16 cellular contexts compared by ENCODE assay signal in genomic region chr4:176587920-176588319, GRCh38.
DNase-seq lines count a peak whose midpoint lies in the region; ATAC-seq and TF ChIP-seq lines count a peak whose summit lies in the region.
"Had no signal": no experiment of that assay in that cellular context is flagged by ENCODE, and none has a peak within 500 bp of the region (broad histone marks: within the 10 kb centered on the region; RNA-seq: fewer than 3 reads in every experiment).

No MANE protein-coding gene starts in this region.

- no peaks in the 10 kb centered on the region for H3K9me3 ChIP-seq in mammary epithelial cell (replicated peaks; ENCODE audit: insufficient read depth, low read length)

- ATAC-seq in GM21619 (IDR thresholded peaks at IDR 0.05; ENCODE audit: unreplicated experiment): no peak
- ATAC-seq: stimulated activated naive CD8-positive, alpha-beta T cell treated with anti-CD3 and anti-CD28 coated beads, Interleukin-15, Interleukin-2, amounts not matched to agents 100 U/mL and 50 U/mL, for 24 hours had no signal

- H4K20me1 ChIP-seq in mammary epithelial cell (ENCODE audit: insufficient read depth, low read length): no peaks in the 10 kb centered on the region

- H3K36me3 ChIP-seq in BJ (ENCODE audit: control insufficient read depth, insufficient read depth, low read length) (no peaks in the 10 kb centered on the region), mammary epithelial cell (ENCODE audit: insufficient read depth, low read length) (no peaks in the 10 kb centered on the region)

- in situ Hi-C loops in mammary epithelial cell (cut with MboI; ENCODE audit: low sequenced_read_pairs in 2 of 2): no loop called here

- TF ChIP-seq CTCF in BJ (IDR thresholded peaks at IDR 0.05; ENCODE audit: insufficient read depth, low read depth, low read length) (no peak), mammary epithelial cell (conservative IDR thresholded peaks at IDR 0.05 in 1 of 2, IDR thresholded peaks at IDR 0.05 in 1 of 2; ENCODE audit: extremely low read depth in 1 of 2, insufficient read depth in 1 of 2, low read depth in 1 of 2, low read length in 2 of 2) (no peak)

- H2AFZ ChIP-seq in mammary epithelial cell (ENCODE audit: low read depth, low read length): no peak overlapping the region
- H2AFZ ChIP-seq: parathyroid adenoma had no signal

- POLR2A ChIA-PET in BJ (lab: Charles Lee): no interaction called here

- WGBS in mammary epithelial cell (ENCODE audit: low coverage, missing lambda C conversion rate): 68% methylated on average over 2 of the region's 2 CpGs

- H3K27me3 ChIP-seq in BJ (ENCODE audit: control insufficient read depth, insufficient read depth, low read length) (no peaks in the 10 kb centered on the region), mammary epithelial cell (ENCODE audit: insufficient read depth, low read length) (peaks cover 2% of the 10 kb centered on the region)

- no peak overlapping the region for H3K9ac ChIP-seq in mammary epithelial cell (ENCODE audit: insufficient read depth, low read length)
- H3K9ac ChIP-seq: parathyroid adenoma had no signal

- dilution Hi-C loops in mammary epithelial cell (cut with HindIII; ENCODE audit: low sequenced_read_pairs): no loop called here

- DNase-seq in BJ (ENCODE audit: low read depth): peak; percentile 65
- peak; percentile 93 for DNase-seq in MV-4-11 (lab: John Stamatoyannopoulos, UW)
- peak; percentile 27 for DNase-seq in mammary epithelial cell
- DNase-seq in non-pigmented ciliary epithelial cell (ENCODE audit: low read depth): peak; percentile 35
- no peak for DNase-seq in SW 1271 (lab: John Stamatoyannopoulos, UW)
- no peak for DNase-seq in head of caudate nucleus
- DNase-seq in NCI-H1930 (lab: John Stamatoyannopoulos, UW): no peak
- DNase-seq: activated CD4-positive, CD25-positive, alpha-beta regulatory T cell treated with anti-CD3 and anti-CD28 coated beads, Interleukin-2, amount 50 U/mL, for 72 hours; activated CD8-positive, alpha-beta memory T cell treated with anti-CD3 and anti-CD28 coated beads, Interleukin-2, amount 50 U/mL, for 4 hours; activated naive CD4-positive, alpha-beta T cell treated with Interleukin-2 at 50 U/mL for 16 hours; CD4-positive, alpha-beta memory T cell; glutamatergic neuron; NCI-H2081; stimulated activated naive CD8-positive, alpha-beta T cell treated with anti-CD3 and anti-CD28 coated beads, Interleukin-15, Interleukin-2, amounts not matched to agents 100 U/mL and 50 U/mL, for 24 hours had no signal

- CTCF ChIA-PET in BJ (lab: Yijun Ruan, JAX) (no interaction called here), mammary epithelial cell (lab: Charles Lee; ENCODE audit: low non-redundant PET) (no interaction called here)

- H3K4me1 ChIP-seq in mammary epithelial cell (ENCODE audit: insufficient read depth, low read length): peaks cover 6% of the 10 kb centered on the region
- H3K4me1 ChIP-seq: parathyroid adenoma had no signal

- no TSS peak for BruUV-seq in mammary epithelial cell (replicated peaks; lab: Mats Ljungman, UMichigan)

- intact Hi-C loops in mammary epithelial cell (cut with micrococcal nuclease) (no loop called here), head of caudate nucleus (cut with DNase I) (no loop called here)

- H3K4me2 ChIP-seq in mammary epithelial cell (ENCODE audit: insufficient read depth, low read depth, low read length): no peak overlapping the region

- H3K27ac ChIP-seq in mammary epithelial cell (ENCODE audit: insufficient read depth, low read depth, low read length): no peak overlapping the region
- H3K27ac ChIP-seq: parathyroid adenoma had no signal

- no peaks in the 10 kb centered on the region for H3K79me2 ChIP-seq in mammary epithelial cell (ENCODE audit: insufficient read depth, low read length)
- H3K79me2 ChIP-seq: parathyroid adenoma had no signal

- H3K4me3 ChIP-seq in BJ (ENCODE audit: low read depth, low read length) (no peak overlapping the region), mammary epithelial cell (replicated peaks in 1 of 3; ENCODE audit: insufficient read depth in 1 of 3, low read depth in 2 of 3, low read length in 3 of 3) (no peak overlapping the region)

Comparison
In these comparisons a context has a peak if more than half of its experiments do, and no peak if none do; other contexts are left out.
1. DNase-seq: peak in BJ (single experiment), MV-4-11 (single experiment), mammary epithelial cell (single experiment) and non-pigmented ciliary epithelial cell (single experiment); none in SW 1271 (0 of 2), head of caudate nucleus (0 of 42) and NCI-H1930 (0 of 2).